In genomic region chr19:51246153-51246552, GRCh38 we compare ENCODE assay signal across 1 cellular context.
TF ChIP-seq lines count a peak whose summit lies in the region.

No MANE protein-coding gene starts in this region.

TF ChIP-seq in HepG2, 621 proteins besides CTCF, POLR2A, EP300 and RAD21 (continued from another document):
- TF ChIP-seq SIN3A (IDR thresholded peaks at IDR 0.05; ENCODE audit: borderline replicate concordance, low read depth, low read length) (no peak), IKZF5 (CRISPR knock-in tag; IDR thresholded peaks at IDR 0.05) (no peak), PRDM4 (CRISPR knock-in tag; IDR thresholded peaks at IDR 0.05; ENCODE audit: borderline replicate concordance) (no peak), MXD3 (CRISPR knock-in tag; IDR thresholded peaks at IDR 0.05) (no peak), PHF20 (CRISPR knock-in tag; IDR thresholded peaks at IDR 0.05) (no peak), YY1 (IDR thresholded peaks at IDR 0.05; ENCODE audit: insufficient read depth, insufficient replicate concordance, low read depth, low read length) (no peak)
